8 cellular contexts compared by ENCODE assay signal in genomic region chr17:77088455-77089117, GRCh38.
DNase-seq lines count a peak whose midpoint lies in the region; ATAC-seq lines count a peak whose summit lies in the region.

No MANE protein-coding gene starts in this region.

- DNase-seq in AG20443 (ENCODE audit: low spot score) (peak; percentile 97), NCI-H226 (peak; percentile 97), islet precursor cell (peak; percentile 99)
- DNase-seq in activated CD4-positive, CD25-positive, alpha-beta regulatory T cell (lab: John Stamatoyannopoulos, UW) = peak; percentile 64 to 79 (median 74)
- DNase-seq in central memory CD4-positive, alpha-beta T cell = peak; percentile 87
- DNase-seq in stimulated activated CD4-positive, alpha-beta T cell treated with anti-CD3 and anti-CD28 coated beads, Interleukin-12 subunit alpha, Interleukin-12 subunit beta, amount 100 ng/mL, for 4 hours = peak; percentile 76

- ATAC-seq in GM19023 (IDR thresholded peaks at IDR 0.05; ENCODE audit: unreplicated experiment) (peak; percentile 84), HG03280 (IDR thresholded peaks at IDR 0.05; ENCODE audit: unreplicated experiment) (peak; percentile 77)

Comparison
In these comparisons a context has a peak if more than half of its experiments do, and no peak if none do; other contexts are left out.
1. Peak in every context shown above with its lines: DNase-seq and ATAC-seq.